In genomic region chr11:59857444-59858434, GRCh38 we compare ENCODE assay signal across 2 cellular contexts.
TF ChIP-seq lines count a peak whose summit lies in the region.

No MANE protein-coding gene starts in this region.

TF ChIP-seq in SK-N-SH, 30 proteins besides CTCF, POLR2A, EP300 and RAD21 (continued from another document):
- TF ChIP-seq, protein P1, sequence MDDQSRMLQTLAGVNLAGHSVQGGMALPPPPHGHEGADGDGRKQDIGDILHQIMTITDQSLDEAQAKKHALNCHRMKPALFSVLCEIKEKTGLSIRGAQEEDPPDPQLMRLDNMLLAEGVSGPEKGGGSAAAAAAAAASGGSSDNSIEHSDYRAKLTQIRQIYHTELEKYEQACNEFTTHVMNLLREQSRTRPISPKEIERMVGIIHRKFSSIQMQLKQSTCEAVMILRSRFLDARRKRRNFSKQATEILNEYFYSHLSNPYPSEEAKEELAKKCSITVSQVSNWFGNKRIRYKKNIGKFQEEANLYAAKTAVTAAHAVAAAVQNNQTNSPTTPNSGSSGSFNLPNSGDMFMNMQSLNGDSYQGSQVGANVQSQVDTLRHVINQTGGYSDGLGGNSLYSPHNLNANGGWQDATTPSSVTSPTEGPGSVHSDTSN (IDR thresholded peaks at IDR 0.05), result no peak
- no peak for TF ChIP-seq RXRA (IDR thresholded peaks at IDR 0.05; ENCODE audit: borderline replicate concordance, low read depth)
- no peak for TF ChIP-seq MAX (IDR thresholded peaks at IDR 0.05; ENCODE audit: low read depth)
- no peak for TF ChIP-seq POLR2AphosphoS5 (IDR thresholded peaks at IDR 0.05; ENCODE audit: low read depth, low read length)
- no peak for TF ChIP-seq USF2 (IDR thresholded peaks at IDR 0.05; ENCODE audit: borderline replicate concordance, low read depth, low read length)
- no peak for TF ChIP-seq RFX5 (IDR thresholded peaks at IDR 0.05; ENCODE audit: low read length)
- TF ChIP-seq SMC3 (IDR thresholded peaks at IDR 0.05; ENCODE audit: low read depth, low read length), result no peak
- no peak for TF ChIP-seq FOXJ3 (CRISPR knock-in tag; IDR thresholded peaks at IDR 0.05)
- TF ChIP-seq, protein P2, sequence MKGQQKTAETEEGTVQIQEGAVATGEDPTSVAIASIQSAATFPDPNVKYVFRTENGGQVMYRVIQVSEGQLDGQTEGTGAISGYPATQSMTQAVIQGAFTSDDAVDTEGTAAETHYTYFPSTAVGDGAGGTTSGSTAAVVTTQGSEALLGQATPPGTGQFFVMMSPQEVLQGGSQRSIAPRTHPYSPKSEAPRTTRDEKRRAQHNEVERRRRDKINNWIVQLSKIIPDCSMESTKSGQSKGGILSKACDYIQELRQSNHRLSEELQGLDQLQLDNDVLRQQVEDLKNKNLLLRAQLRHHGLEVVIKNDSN (IDR thresholded peaks at IDR 0.05; ENCODE audit: borderline replicate concordance, low read depth), result no peak
- no peak for TF ChIP-seq TEAD4 (IDR thresholded peaks at IDR 0.05; ENCODE audit: borderline replicate concordance, insufficient read depth)

TF ChIP-seq in SK-N-SH treated with all-trans-retinoic acid at 6 μM for 48 hours, 23 proteins besides CTCF, POLR2A, EP300 and RAD21 (continued from another document):
- no peak for TF ChIP-seq TCF4 (CRISPR knock-in tag; IDR thresholded peaks at IDR 0.05; ENCODE audit: borderline replicate concordance)
- TF ChIP-seq ISL1 (CRISPR knock-in tag; IDR thresholded peaks at IDR 0.05), result no peak
- no peak for TF ChIP-seq ZC3H10 (CRISPR knock-in tag; IDR thresholded peaks at IDR 0.05)
TF ChIP-seq in SK-N-SH treated with all-trans-retinoic acid at 6 μM for 48 hours: peak in this region for 0.
